Comparison of ENCODE assay signal across 8 cellular contexts in the genomic region with DNA sequence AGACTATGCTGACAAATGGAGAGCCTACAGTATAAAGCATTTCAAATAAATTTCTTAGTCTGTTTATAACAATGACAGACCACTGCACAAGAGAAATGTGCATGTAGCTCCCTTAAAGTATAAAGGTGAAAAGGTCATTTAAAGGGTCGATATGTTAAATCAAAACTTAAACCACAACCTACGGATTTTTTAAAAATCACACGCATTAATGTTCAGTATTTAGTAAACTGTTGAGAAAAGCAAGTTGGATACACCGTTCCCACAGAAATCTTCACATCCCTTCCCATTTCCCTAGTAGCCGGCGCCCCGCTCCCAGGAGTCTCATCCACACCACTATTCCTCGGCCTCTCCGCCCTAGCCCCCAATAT. TPM values are rescaled to one million over a fixed set of nuclear protein-coding genes. Genes with fewer than 3 reads are reported as not detected.
DNase-seq lines count a peak whose midpoint lies in the region; ATAC-seq and TF ChIP-seq lines count a peak whose summit lies in the region.

No MANE protein-coding gene starts in this region.

- H3K36me3 Mint-ChIP-seq in activated naive CD4-positive, alpha-beta T cell treated with anti-CD3 and anti-CD28 coated beads, Interleukin-2, amount 50 U/mL, for 72 hours: peaks cover 15 to 23% of the 10 kb centered on the region in 2 donors

- no peak for TF ChIP-seq POLR2A in spleen (IDR thresholded peaks at IDR 0.05)

- DNase-seq in HL-60 (ENCODE audit: low read depth in 1 of 2, low spot score in 1 of 2) (no peak), spleen (no peak), OCI-M1 (lab: John Stamatoyannopoulos, UW) (no peak)
- DNase-seq in activated naive CD4-positive, alpha-beta T cell treated with anti-CD3 and anti-CD28 coated beads, Interleukin-2, amount 50 U/mL, for 72 hours (ENCODE audit: low spot score in 2 of 2): no peak

- no peak for ATAC-seq in activated naive CD4-positive, alpha-beta T cell treated with anti-CD3 and anti-CD28 coated beads, Interleukin-2, amount 50 U/mL, for 72 hours
- no peak for ATAC-seq in HG03097 (IDR thresholded peaks at IDR 0.05; ENCODE audit: low FRiP score, unreplicated experiment)
- no peak for ATAC-seq in GM18868 (IDR thresholded peaks at IDR 0.05; ENCODE audit: unreplicated experiment)
- ATAC-seq in HG03108 (IDR thresholded peaks at IDR 0.05; ENCODE audit: unreplicated experiment): no peak

- H3K27ac ChIP-seq in HL-60 (replicated peaks): peak overlapping the region; percentile 97
- H3K27ac ChIP-seq in spleen: peak overlapping the region; percentile 89 to 94 (median 92)

- H3K4me1 ChIP-seq in spleen: peaks cover 24 to 74% (median 46%) of the 10 kb centered on the region in 6 donors

- H3K4me3 ChIP-seq in HL-60 (replicated peaks; ENCODE audit: insufficient read depth, low read length) (peak overlapping the region; percentile 90), iPS-11a (ENCODE audit: low read depth, low read length) (peak overlapping the region; percentile 94), spleen (peak overlapping the region; percentile 51 to 98 (median 92))

- no peaks in the 10 kb centered on the region for H3K9me3 Mint-ChIP-seq in activated naive CD4-positive, alpha-beta T cell treated with anti-CD3 and anti-CD28 coated beads, Interleukin-2, amount 50 U/mL, for 72 hours

- 0 to 2% (median 1%) methylated on average over 9 of the region's 9 CpGs for WGBS in spleen, 5 donors

- peak overlapping the region; percentile 97 to 100 for H3K27ac Mint-ChIP-seq in activated naive CD4-positive, alpha-beta T cell treated with anti-CD3 and anti-CD28 coated beads, Interleukin-2, amount 50 U/mL, for 72 hours

- no peaks in the 10 kb centered on the region for H3K9me3 ChIP-seq in spleen

- H3K27me3 ChIP-seq in HL-60 (ENCODE audit: insufficient read depth, poor library complexity, severe bottlenecking) (no peaks in the 10 kb centered on the region), spleen (replicated peaks in 1 of 7) (no peaks in the 10 kb centered on the region)

- TF ChIP-seq CTCF in HL-60 (IDR thresholded peaks at IDR 0.05; ENCODE audit: insufficient read depth, low read length) (no peak), spleen (IDR thresholded peaks at IDR 0.05 in 8 of 11, conservative IDR thresholded peaks at IDR 0.05 in 3 of 11) (no peak)

- peaks cover 0 to 13% (median 2%) of the 10 kb centered on the region in 6 donors for H3K36me3 ChIP-seq in spleen

- intact Hi-C loops in spleen (cut with DNase I; ENCODE audit: low total_unique reads): loop anchor here (5.0 kb wide), 1 partner anchor 119 kb away; a partner anchor contains a TSS

RNA-seq across cellular contexts. Expression of a gene that starts 0.6 kb away (rescaled TPM):
- 10 to 100 TPM; 57.5 to 76.9 TPM for total RNA-seq in activated naive CD4-positive, alpha-beta T cell treated with anti-CD3 and anti-CD28 coated beads, Interleukin-2, amount 50 U/mL, for 72 hours
- 10 to 100 TPM; 27.9 to 48.4 (median 36.0) TPM for total RNA-seq in spleen
- 10 to 100 TPM; 84.3 to 97.4 (median 91.4) TPM for polyA plus RNA-seq in spleen

RNA-seq across cellular contexts. Expression of a gene that starts 2.1 kb away (rescaled TPM):
- 10 to 100 TPM; 17.5 to 24.8 TPM for total RNA-seq in activated naive CD4-positive, alpha-beta T cell treated with anti-CD3 and anti-CD28 coated beads, Interleukin-2, amount 50 U/mL, for 72 hours
- 10 to 100 TPM in 5 of 7 donors, 1 to 10 TPM in 2; 6.8 to 23.8 (median 11.6) TPM for total RNA-seq in spleen
- 1 to 10 TPM; 3.1 to 5.6 (median 3.8) TPM for polyA plus RNA-seq in spleen

RNA-seq across cellular contexts. Expression of a gene that starts 49.8 kb away (rescaled TPM):
- 10 to 100 TPM; 50.2 to 63.5 TPM for total RNA-seq in activated naive CD4-positive, alpha-beta T cell treated with anti-CD3 and anti-CD28 coated beads, Interleukin-2, amount 50 U/mL, for 72 hours
- total RNA-seq in spleen: 10 to 100 TPM; 34.5 to 44.5 (median 37.3) TPM
- 10 to 100 TPM; 24.8 to 39.5 (median 29.9) TPM for polyA plus RNA-seq in spleen
